Comparison of ENCODE assay signal across 18 cellular contexts in genomic region chr21:32190491-32191144, GRCh38.
DNase-seq lines count a peak whose midpoint lies in the region; TF ChIP-seq lines count a peak whose summit lies in the region.
"Had no signal": no experiment of that assay in that cellular context is flagged by ENCODE, and none has a peak within 500 bp of the region (broad histone marks: within the 10 kb centered on the region; RNA-seq: fewer than 3 reads in every experiment).

No MANE protein-coding gene starts in this region.

- no peak overlapping the region for H3K4me3 Mint-ChIP-seq in osteocyte (ENCODE audit: unreplicated experiment)
- H3K4me3 Mint-ChIP-seq: B cell, endodermal cell had no signal

- H3K36me3 Mint-ChIP-seq in osteocyte (ENCODE audit: unreplicated experiment), result no peaks in the 10 kb centered on the region

- H3F3A ChIP-seq in PC-9 (ENCODE audit: insufficient read depth, low read depth), result no peaks in the 10 kb centered on the region

- H3K79me2 ChIP-seq in OCI-LY3 (ENCODE audit: low read length), result no peaks in the 10 kb centered on the region
- no peaks in the 10 kb centered on the region for H3K79me2 ChIP-seq in PC-9 (ENCODE audit: low read depth)

- intact Hi-C loops in PC-9 (cut with micrococcal nuclease; ENCODE audit: unreplicated experiment), result no loop called here

- peaks cover 11% of the 10 kb centered on the region; the same call in 1 of the 2 replicates for H3K4me1 ChIP-seq in OCI-LY3 (ENCODE audit: low read length)
- H3K4me1 ChIP-seq in PC-9 (replicated peaks; ENCODE audit: insufficient read depth), result no peaks in the 10 kb centered on the region
- H3K4me1 ChIP-seq in BE2C, result no peaks in the 10 kb centered on the region
- H3K4me1 ChIP-seq: A549, body of pancreas, stomach, tibial nerve had no signal

- no peak for TF ChIP-seq CTCF in OCI-LY3 (IDR thresholded peaks at IDR 0.05; ENCODE audit: low read depth, low read length)
- TF ChIP-seq CTCF in osteocyte (IDR thresholded peaks at IDR 0.05), result no peak
- no peak for TF ChIP-seq CTCF in PC-9 (conservative IDR thresholded peaks at IDR 0.05)
- no peak for TF ChIP-seq CTCF in BE2C (IDR thresholded peaks at IDR 0.05; ENCODE audit: low read depth, low read length)

- no peak overlapping the region for H3K27ac Mint-ChIP-seq in osteocyte (ENCODE audit: unreplicated experiment)
- H3K27ac Mint-ChIP-seq: B cell, endodermal cell had no signal

- CTCF ChIA-PET in PC-9 (lab: Charles Lee), result no interaction called here

- peak overlapping the region; percentile 39 for H3K4me2 ChIP-seq in OCI-LY3 (ENCODE audit: low read length)
- H3K4me2 ChIP-seq in PC-9, result no peak overlapping the region
- H3K4me2 ChIP-seq: A549 had no signal

- H3K36me3 ChIP-seq in OCI-LY3 (replicated peaks; ENCODE audit: low read depth, low read length), result no peaks in the 10 kb centered on the region
- no peaks in the 10 kb centered on the region for H3K36me3 ChIP-seq in PC-9 (ENCODE audit: low read depth)
- no peaks in the 10 kb centered on the region for H3K36me3 ChIP-seq in BE2C
- H3K36me3 ChIP-seq: stomach, tibial nerve had no signal

- H3K9me2 ChIP-seq in PC-9 (ENCODE audit: insufficient read depth), result no peaks in the 10 kb centered on the region

- peaks cover 18% of the 10 kb centered on the region for H3K27me3 Mint-ChIP-seq in osteocyte (ENCODE audit: unreplicated experiment)

- H3K4me3 ChIP-seq in OCI-LY3 (ENCODE audit: low read length) (no peak overlapping the region), PC-9 (no peak overlapping the region), BE2C (ENCODE audit: low read depth, low read length) (no peak overlapping the region)
- H3K4me3 ChIP-seq: A549, body of pancreas, mucosa of descending colon, stomach, tibial nerve had no signal

- H3K27ac ChIP-seq in OCI-LY3 (ENCODE audit: low read length), result no peak overlapping the region
- no peak overlapping the region for H3K27ac ChIP-seq in PC-9
- H3K27ac ChIP-seq: A549, body of pancreas, stomach, tibial nerve had no signal

- no peaks in the 10 kb centered on the region for H4K20me1 ChIP-seq in OCI-LY3 (ENCODE audit: insufficient read depth, low read length)
- no peaks in the 10 kb centered on the region for H4K20me1 ChIP-seq in PC-9 (ENCODE audit: insufficient read depth)

- no peak overlapping the region for H3K9ac ChIP-seq in OCI-LY3 (ENCODE audit: low read length)

- H2AFZ ChIP-seq in OCI-LY3 (ENCODE audit: low read depth, low read length) (no peak overlapping the region), PC-9 (no peak overlapping the region)

- no peaks in the 10 kb centered on the region for H3K4me1 Mint-ChIP-seq in osteocyte (ENCODE audit: unreplicated experiment)
- H3K4me1 Mint-ChIP-seq: B cell had no signal

- H3K9me3 Mint-ChIP-seq in osteocyte (ENCODE audit: unreplicated experiment), result no peaks in the 10 kb centered on the region
- H3K9me3 Mint-ChIP-seq: endodermal cell had no signal

- BruUV-seq in PC-9 (replicated peaks; lab: Mats Ljungman, UMichigan), result no TSS peak

- H3K27me3 ChIP-seq in OCI-LY3 (ENCODE audit: low read depth, low read length) (peaks cover 15% of the 10 kb centered on the region; the same call in 1 of the 2 replicates), PC-9 (ENCODE audit: insufficient read depth, low read depth) (peaks cover 53% of the 10 kb centered on the region), BE2C (no peaks in the 10 kb centered on the region)
- H3K27me3 ChIP-seq: body of pancreas, tibial nerve had no signal

- DNase-seq in NCI-H1417 (lab: John Stamatoyannopoulos, UW), result peak in 2 of 3 experiments; percentile 28 to 66
- no peak for DNase-seq in NCI-H1417 treated with DMSO at 0.1 percent for 48 hours (lab: John Stamatoyannopoulos, UW)
- DNase-seq in NCI-H146 treated with DMSO at 0.1 percent for 48 hours (lab: John Stamatoyannopoulos, UW; ENCODE audit: unreplicated experiment), result peak; percentile 77
- peak; percentile 53 for DNase-seq in osteocyte (ENCODE audit: extremely low spot score, unreplicated experiment)
- DNase-seq in PC-9, result no peak
- DNase-seq in BE2C, result no peak
- no peak for DNase-seq in NCI-H446 (lab: John Stamatoyannopoulos, UW)
- DNase-seq: activated CD4-positive, alpha-beta T cell treated with anti-CD3 and anti-CD28 coated beads, Interleukin-2, amount 50 U/mL, for 1 hour; activated CD8-positive, alpha-beta memory T cell treated with anti-CD3 and anti-CD28 coated beads, Interleukin-2, amount 50 U/mL, for 4 hours; activated effector memory CD4-positive, alpha-beta T cell treated with Interleukin-2 at 50 U/mL for 16 hours; body of pancreas; endodermal cell; mucosa of descending colon; stomach had no signal

- H3K9me3 ChIP-seq in OCI-LY3 (ENCODE audit: insufficient read depth, low read length) (no peaks in the 10 kb centered on the region), PC-9 (ENCODE audit: insufficient read depth, low read depth) (no peaks in the 10 kb centered on the region), BE2C (no peaks in the 10 kb centered on the region)
- H3K9me3 ChIP-seq: A549, body of pancreas, mucosa of descending colon, stomach, tibial nerve had no signal

- POLR2A ChIA-PET in PC-9 (lab: Charles Lee; ENCODE audit: unreplicated experiment), result no interaction called here

Comparison
In these comparisons a context has a peak if more than half of its experiments do, and no peak if none do; other contexts are left out.
1. DNase-seq: peak in NCI-H1417 (2 of 3), NCI-H146 treated with DMSO at 0.1 percent for 48 hours (single experiment) and osteocyte (single experiment); none in NCI-H1417 treated with DMSO at 0.1 percent for 48 hours (single experiment), PC-9 (0 of 2), BE2C (single experiment) and NCI-H446 (0 of 2).